Comparison of ENCODE assay signal across 17 cellular contexts in the genomic region with DNA sequence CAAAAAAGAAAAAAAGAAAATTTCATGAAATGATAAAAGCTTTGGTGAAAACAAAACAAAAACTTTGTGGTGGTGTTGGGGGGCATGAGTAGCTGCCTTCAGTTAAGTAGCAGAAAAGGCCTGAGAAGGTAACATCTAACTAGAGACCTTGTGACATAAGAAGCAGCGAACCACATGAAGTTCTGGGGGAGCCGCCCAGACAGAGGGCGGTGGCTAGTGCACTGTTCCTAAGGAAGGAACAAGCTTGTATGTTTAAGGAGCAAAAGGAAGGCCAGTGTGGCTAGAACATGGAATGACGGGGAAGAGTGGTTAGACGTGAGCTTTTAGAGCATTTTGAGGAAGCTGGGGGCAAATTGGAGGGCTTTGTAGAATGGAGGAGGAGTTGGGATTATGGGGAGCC. TPM values are rescaled to one million over a fixed set of nuclear protein-coding genes. Genes with fewer than 3 reads are reported as not detected.
A peak's percentile ranks its signal among the peaks of the same experiment; 100 is the strongest.
DNase-seq lines count a peak whose midpoint lies in the region; ATAC-seq and TF ChIP-seq lines count a peak whose summit lies in the region.
"Had no signal": no experiment of that assay in that cellular context is flagged by ENCODE, and none has a peak within 500 bp of the region (broad histone marks: within the 10 kb centered on the region; RNA-seq: fewer than 3 reads in every experiment).

No MANE protein-coding gene starts in this region.

- H3K36me3 ChIP-seq in Peyer's patch = no peaks in the 10 kb centered on the region
- H3K36me3 ChIP-seq: BE2C had no signal

- CTCF ChIA-PET in activated naive CD4-positive, alpha-beta T cell treated with anti-CD3 and anti-CD28 coated beads, Interleukin-2, amount 10 ng/mL, durations not matched to agents 7 days and 5 days (lab: Charles Lee) = interaction anchor here (0.6 to 15.1 kb wide), 6 partner anchors 11 to 126 kb away, joined by 3 to 317 read pairs (median 14); no protein-coding TSS in a partner anchor

- DNase-seq in NB4 (ENCODE audit: low read depth) (peak; percentile 21), T-helper 17 cell (no peak), nephron progenitor cell (no peak), Peyer's patch (no peak), substantia nigra (lab: John Stamatoyannopoulos, UW) (no peak)
- DNase-seq in activated naive CD4-positive, alpha-beta T cell treated with anti-CD3 and anti-CD28 coated beads, Interleukin-2, amount 10 ng/mL, durations not matched to agents 7 days and 5 days = no peak
- DNase-seq: ACHN; BE2C; Caco-2; CD4-positive, alpha-beta T cell; GDM1; HCEC 1CT had no signal

- no peak for ATAC-seq in T-helper 17 cell
- ATAC-seq in GM18519 (IDR thresholded peaks at IDR 0.05; ENCODE audit: low FRiP score, unreplicated experiment) = no peak
- ATAC-seq: GM23338 had no signal

- intact Hi-C loops in dendritic cell treated with granulocyte-macrophage colony-stimulating factor and Interleukin-4, amounts not matched to agents 40 ng/mL and 50 ng/mL, for 4 days (cut with micrococcal nuclease) = loop anchor here (5.0 kb wide), 1 partner anchor 35 kb away; a partner anchor contains a TSS

- no peak overlapping the region for H3K4me3 Mint-ChIP-seq in T-helper 17 cell
- H3K4me3 Mint-ChIP-seq in dendritic cell treated with granulocyte-macrophage colony-stimulating factor and Interleukin-4, amounts not matched to agents 40 ng/mL and 50 ng/mL, for 4 days = no peak overlapping the region
- H3K4me3 Mint-ChIP-seq in nephron progenitor cell = no peak overlapping the region
- no peak overlapping the region for H3K4me3 Mint-ChIP-seq in activated naive CD4-positive, alpha-beta T cell treated with anti-CD3 and anti-CD28 coated beads, Interleukin-2, amount 10 ng/mL, durations not matched to agents 7 days and 5 days
- H3K4me3 Mint-ChIP-seq: CD4-positive, alpha-beta T cell; GM23338 had no signal

- no peaks in the 10 kb centered on the region for H3K9me3 Mint-ChIP-seq in dendritic cell treated with granulocyte-macrophage colony-stimulating factor and Interleukin-4, amounts not matched to agents 40 ng/mL and 50 ng/mL, for 4 days
- peaks cover 3% of the 10 kb centered on the region for H3K9me3 Mint-ChIP-seq in nephron progenitor cell
- no peaks in the 10 kb centered on the region for H3K9me3 Mint-ChIP-seq in activated naive CD4-positive, alpha-beta T cell treated with anti-CD3 and anti-CD28 coated beads, Interleukin-2, amount 10 ng/mL, durations not matched to agents 7 days and 5 days
- H3K9me3 Mint-ChIP-seq: CD4-positive, alpha-beta T cell; GM23338 had no signal

- no peak overlapping the region for H3K4me3 ChIP-seq in NB4 (ENCODE audit: low read depth, low read length)
- no peak overlapping the region for H3K4me3 ChIP-seq in Peyer's patch
- H3K4me3 ChIP-seq: GM23338 had no signal

- H3K4me1 ChIP-seq in Peyer's patch = no peaks in the 10 kb centered on the region
- H3K4me1 ChIP-seq: BE2C, Caco-2 had no signal

- H3K27me3 Mint-ChIP-seq in T-helper 17 cell (no peaks in the 10 kb centered on the region), nephron progenitor cell (ENCODE audit: low read depth, poor library complexity) (peaks cover 2% of the 10 kb centered on the region)
- H3K27me3 Mint-ChIP-seq in dendritic cell treated with granulocyte-macrophage colony-stimulating factor and Interleukin-4, amounts not matched to agents 40 ng/mL and 50 ng/mL, for 4 days = no peaks in the 10 kb centered on the region
- H3K27me3 Mint-ChIP-seq in activated naive CD4-positive, alpha-beta T cell treated with anti-CD3 and anti-CD28 coated beads, Interleukin-2, amount 10 ng/mL, durations not matched to agents 7 days and 5 days = no peaks in the 10 kb centered on the region
- H3K27me3 Mint-ChIP-seq: CD4-positive, alpha-beta T cell had no signal

- H3K27ac Mint-ChIP-seq in T-helper 17 cell (peak overlapping the region; percentile 69), nephron progenitor cell (peak overlapping the region; percentile 15)
- H3K27ac Mint-ChIP-seq in dendritic cell treated with granulocyte-macrophage colony-stimulating factor and Interleukin-4, amounts not matched to agents 40 ng/mL and 50 ng/mL, for 4 days = peak overlapping the region; percentile 38
- no peak overlapping the region for H3K27ac Mint-ChIP-seq in activated naive CD4-positive, alpha-beta T cell treated with anti-CD3 and anti-CD28 coated beads, Interleukin-2, amount 10 ng/mL, durations not matched to agents 7 days and 5 days
- H3K27ac Mint-ChIP-seq: CD4-positive, alpha-beta T cell; GM23338 had no signal

- TF ChIP-seq CTCF in NB4 (IDR thresholded peaks at IDR 0.05; ENCODE audit: low read depth, low read length) = no peak
- no peak for TF ChIP-seq CTCF in nephron progenitor cell (IDR thresholded peaks at IDR 0.05)
- TF ChIP-seq CTCF in Peyer's patch (IDR thresholded peaks at IDR 0.05) = no peak

- no peak overlapping the region for H3K27ac ChIP-seq in Peyer's patch
- H3K27ac ChIP-seq in substantia nigra (ENCODE audit: low read depth, low read length, poor library complexity, severe bottlenecking) = no peak overlapping the region
- H3K27ac ChIP-seq: C4-2B had no signal

- H3K4me1 Mint-ChIP-seq in T-helper 17 cell (peaks cover 50% of the 10 kb centered on the region), nephron progenitor cell (peaks cover 12% of the 10 kb centered on the region)
- peaks cover 67% of the 10 kb centered on the region for H3K4me1 Mint-ChIP-seq in dendritic cell treated with granulocyte-macrophage colony-stimulating factor and Interleukin-4, amounts not matched to agents 40 ng/mL and 50 ng/mL, for 4 days (ENCODE audit: low read depth)
- H3K4me1 Mint-ChIP-seq in activated naive CD4-positive, alpha-beta T cell treated with anti-CD3 and anti-CD28 coated beads, Interleukin-2, amount 10 ng/mL, durations not matched to agents 7 days and 5 days = peaks cover 19% of the 10 kb centered on the region

- H3K27me3 ChIP-seq in Peyer's patch = no peaks in the 10 kb centered on the region
- H3K27me3 ChIP-seq: BE2C had no signal

- H3K9me3 ChIP-seq in T-helper 17 cell (ENCODE audit: control insufficient read depth, low read length, poor library complexity, severe bottlenecking) = no peaks in the 10 kb centered on the region
- no peaks in the 10 kb centered on the region for H3K9me3 ChIP-seq in Peyer's patch
- H3K9me3 ChIP-seq: BE2C, Caco-2 had no signal

- H3K36me3 Mint-ChIP-seq in T-helper 17 cell (ENCODE audit: low read depth) (peaks cover 14% of the 10 kb centered on the region), nephron progenitor cell (ENCODE audit: low read depth) (peaks cover 4% of the 10 kb centered on the region)
- H3K36me3 Mint-ChIP-seq in dendritic cell treated with granulocyte-macrophage colony-stimulating factor and Interleukin-4, amounts not matched to agents 40 ng/mL and 50 ng/mL, for 4 days (ENCODE audit: low read depth) = no peaks in the 10 kb centered on the region
- no peaks in the 10 kb centered on the region for H3K36me3 Mint-ChIP-seq in activated naive CD4-positive, alpha-beta T cell treated with anti-CD3 and anti-CD28 coated beads, Interleukin-2, amount 10 ng/mL, durations not matched to agents 7 days and 5 days

- TF ChIP-seq POLR2A in NB4 (IDR thresholded peaks at IDR 0.05; ENCODE audit: extremely low read depth, insufficient read length) = no peak
- no peak for TF ChIP-seq POLR2A in Peyer's patch (IDR thresholded peaks at IDR 0.05)

RNA-seq across cellular contexts. Expression of a gene that starts 7.5 kb away (rescaled TPM):
- total RNA-seq in T-helper 17 cell = 1 to 10 TPM; 1.6 to 2.7 TPM
- total RNA-seq in Peyer's patch = 10 to 100 TPM; 14.9 to 24.5 (median 20.1) TPM

RNA-seq across cellular contexts. Expression of a gene that starts 37.3 kb away (rescaled TPM):
- total RNA-seq in T-helper 17 cell (100 to 1,000 TPM; 269 to 340 TPM), Peyer's patch (10 to 100 TPM in 1 of 4 donors, 1 to 10 TPM in 3; 3.9 to 18.2 (median 5.4) TPM)
- total RNA-seq: Caco-2, GM23338, HT-29 had no signal

Comparison
In these comparisons a context has a peak if more than half of its experiments do, and no peak if none do; other contexts are left out.
1. RNA of a gene that starts 7.5 kb away (total RNA-seq): 14.9 to 24.5 TPM in Peyer's patch; 1.6 to 2.7 TPM in T-helper 17 cell; every median in the first group is over 4 times any median in the second.
2. RNA of a gene that starts 37.3 kb away (total RNA-seq): 269 to 340 TPM in T-helper 17 cell; 3.9 to 18.2 TPM in Peyer's patch; every median in the first group is over 10 times any median in the second.